Comparison of ENCODE assay signal across 1 cellular context in genomic region chr17:59387351-59388069, GRCh38.
TF ChIP-seq lines count a peak whose summit lies in the region.

No MANE protein-coding gene starts in this region.

TF ChIP-seq in SK-N-SH, 30 proteins besides CTCF, POLR2A, EP300 and RAD21 (continued from another document):
- TF ChIP-seq MAX (IDR thresholded peaks at IDR 0.05; ENCODE audit: low read depth): no peak
- no peak for TF ChIP-seq YY1 (IDR thresholded peaks at IDR 0.05; ENCODE audit: low read depth)
- TF ChIP-seq JUND (IDR thresholded peaks at IDR 0.05): no peak
- no peak for TF ChIP-seq TCF12 (IDR thresholded peaks at IDR 0.05)
- TF ChIP-seq ZBTB33 (IDR thresholded peaks at IDR 0.05; ENCODE audit: borderline replicate concordance, low read depth): no peak
- no peak for TF ChIP-seq ELF1 (IDR thresholded peaks at IDR 0.05)
- TF ChIP-seq EZH2phosphoT487 (IDR thresholded peaks at IDR 0.05; ENCODE audit: borderline replicate concordance, low read depth): no peak
- no peak for TF ChIP-seq RXRA (IDR thresholded peaks at IDR 0.05; ENCODE audit: borderline replicate concordance, low read depth)
- no peak for TF ChIP-seq POLR2AphosphoS5 (IDR thresholded peaks at IDR 0.05; ENCODE audit: low read depth, low read length)
- TF ChIP-seq USF2 (IDR thresholded peaks at IDR 0.05; ENCODE audit: borderline replicate concordance, low read depth, low read length): no peak
- TF ChIP-seq PBX3 (IDR thresholded peaks at IDR 0.05): no peak
- TF ChIP-seq NFIC (IDR thresholded peaks at IDR 0.05; ENCODE audit: borderline replicate concordance): no peak
- peak; percentile 63; the same call in 1 of the 2 replicates for TF ChIP-seq FOXJ3 (CRISPR knock-in tag; IDR thresholded peaks at IDR 0.05)
